ENCODE assay signal across 10 cellular contexts in the genomic region with DNA sequence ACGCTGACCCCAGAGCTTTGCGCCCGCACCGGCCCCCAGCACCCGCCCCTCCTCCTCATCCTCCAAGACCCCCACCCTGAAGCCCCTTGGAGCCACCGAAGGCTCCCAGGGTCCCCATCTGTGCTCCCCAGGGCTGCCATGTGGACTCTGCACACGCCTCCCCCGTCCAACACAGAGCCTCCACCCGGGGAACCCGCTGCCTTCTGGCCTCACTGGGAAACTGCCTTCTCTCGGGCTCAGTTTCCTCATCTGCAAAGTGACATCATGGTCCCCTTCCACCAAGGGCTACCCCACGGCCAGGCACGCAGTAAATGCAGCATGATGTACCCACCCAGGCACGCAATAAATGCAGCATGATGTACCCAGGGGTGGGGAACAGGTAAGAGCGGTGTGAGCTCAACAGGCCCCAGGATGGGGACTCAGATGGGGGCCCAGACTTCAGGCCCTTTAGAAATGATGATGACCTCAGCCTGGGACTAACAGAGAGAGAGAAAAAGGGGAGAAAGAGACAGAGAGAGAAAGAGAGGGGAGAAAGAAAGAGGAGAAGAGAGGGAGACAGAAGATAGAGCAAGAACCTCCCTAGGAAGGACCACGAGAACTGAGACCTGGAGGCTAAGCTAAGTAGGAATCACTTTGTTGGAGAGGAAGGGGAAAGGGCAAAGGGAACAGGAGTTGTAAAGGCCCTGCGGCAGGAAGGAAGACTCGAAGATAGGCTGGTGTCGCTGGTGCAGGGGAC. TPM values are rescaled to one million over a fixed set of nuclear protein-coding genes. Genes with fewer than 3 reads are reported as not detected.
DNase-seq lines count a peak whose midpoint lies in the region; ATAC-seq and TF ChIP-seq lines count a peak whose summit lies in the region.
"Had no signal": no experiment of that assay in that cellular context is flagged by ENCODE, and none has a peak within 500 bp of the region (broad histone marks: within the 10 kb centered on the region; RNA-seq: fewer than 3 reads in every experiment).

No MANE protein-coding gene starts in this region.

- TF ChIP-seq POLR2A in prostate gland (IDR thresholded peaks at IDR 0.05) = no peak

- no peak overlapping the region for H3K4me3 ChIP-seq in NT2/D1 (ENCODE audit: insufficient read length, low read depth)
- no peak overlapping the region for H3K4me3 ChIP-seq in fibroblast of lung (replicated peaks in 1 of 4; ENCODE audit: control extremely low read depth in 1 of 4, insufficient read depth in 1 of 4, low read depth in 3 of 4, low read length in 4 of 4)
- H3K4me3 ChIP-seq in prostate gland = no peak overlapping the region

- H3K4me1 ChIP-seq in NT2/D1 (ENCODE audit: insufficient read depth, insufficient read length) = peaks cover 49% of the 10 kb centered on the region
- peaks cover 17% of the 10 kb centered on the region for H3K4me1 ChIP-seq in fibroblast of lung (ENCODE audit: control insufficient read depth, extremely low read depth, insufficient read depth, low read length)
- peaks cover 16% of the 10 kb centered on the region for H3K4me1 ChIP-seq in prostate gland (replicated peaks)

- H3K27ac Mint-ChIP-seq in CD4-positive, alpha-beta T cell = peak overlapping the region; percentile 66
- H3K27ac Mint-ChIP-seq in stimulated activated memory B cell treated with anti-CD40 and anti-IgM and Interleukin-4, amounts not matched to agents 10 μg/mL and 1 μg/mL and 100 μg/mL, for 72 hours = no peak overlapping the region

- WGBS in prostate gland = 69% methylated on average over 19 of the region's 19 CpGs

- H3K9me3 Mint-ChIP-seq in CD4-positive, alpha-beta T cell = no peaks in the 10 kb centered on the region
- no peaks in the 10 kb centered on the region for H3K9me3 Mint-ChIP-seq in stimulated activated memory B cell treated with anti-CD40 and anti-IgM and Interleukin-4, amounts not matched to agents 10 μg/mL and 1 μg/mL and 100 μg/mL, for 72 hours

- CTCF ChIA-PET in CD4-positive, alpha-beta T cell (lab: Charles Lee) = interaction anchor here (2.0 kb wide), 1 partner anchor 13 kb away, joined by 6 read pairs; no protein-coding TSS in a partner anchor

- no peak for TF ChIP-seq CTCF in CD4-positive, alpha-beta T cell (IDR thresholded peaks at IDR 0.05)
- TF ChIP-seq CTCF in fibroblast of lung (conservative IDR thresholded peaks at IDR 0.05 in 1 of 2, IDR thresholded peaks at IDR 0.05 in 1 of 2; ENCODE audit: low read depth in 1 of 2, low read length in 2 of 2) (no peak), prostate gland (IDR thresholded peaks at IDR 0.05) (no peak)

- H3K4me2 ChIP-seq in fibroblast of lung (ENCODE audit: extremely low read depth, insufficient read depth, low read length) = no peak overlapping the region

- H3K27ac ChIP-seq in CD4-positive, alpha-beta T cell (ENCODE audit: low read depth, low read length) = no peak overlapping the region
- peak overlapping the region; percentile 28 for H3K27ac ChIP-seq in fibroblast of lung (ENCODE audit: insufficient read depth, low read length)
- peak overlapping the region; percentile 72 to 86 for H3K27ac ChIP-seq in prostate gland

- no peaks in the 10 kb centered on the region for H3K9me3 ChIP-seq in CD4-positive, alpha-beta T cell (ENCODE audit: control insufficient read depth, low read length)
- H3K9me3 ChIP-seq in NT2/D1 (ENCODE audit: insufficient read depth, low read length) = no peaks in the 10 kb centered on the region
- H3K9me3 ChIP-seq in fibroblast of lung (ENCODE audit: control insufficient read depth, insufficient read depth, low read depth, low read length) = no peaks in the 10 kb centered on the region
- no peaks in the 10 kb centered on the region for H3K9me3 ChIP-seq in prostate gland

- no peak for DNase-seq in CD4-positive, alpha-beta T cell
- no peak for DNase-seq in NT2/D1 (ENCODE audit: low read depth, low spot score)
- no peak for DNase-seq in fibroblast of lung (ENCODE audit: low read depth in 2 of 2)
- no peak for DNase-seq in prostate gland (ENCODE audit: low spot score)
- DNase-seq in NK-92 treated with Interleukin-12 subunit alpha and Interleukin-12 subunit beta, amount 100 ng/mL, for 24 hours (lab: John Stamatoyannopoulos, UW) = no peak
- DNase-seq in SHP77 (lab: John Stamatoyannopoulos, UW) = no peak
- DNase-seq in ecto neural progenitor cell (ENCODE audit: low spot score) = no peak
- DNase-seq: DMS 273 treated with DMSO at 0.1 percent for 48 hours; effector CD4-positive, alpha-beta T cell had no signal

- H3K27me3 Mint-ChIP-seq in CD4-positive, alpha-beta T cell = no peaks in the 10 kb centered on the region
- no peaks in the 10 kb centered on the region for H3K27me3 Mint-ChIP-seq in stimulated activated memory B cell treated with anti-CD40 and anti-IgM and Interleukin-4, amounts not matched to agents 10 μg/mL and 1 μg/mL and 100 μg/mL, for 72 hours

- no peak overlapping the region for H2AFZ ChIP-seq in fibroblast of lung (ENCODE audit: low read length)

- ATAC-seq in CD4-positive, alpha-beta T cell (ENCODE audit: poor library complexity) = no peak
- ATAC-seq in stimulated activated memory B cell treated with anti-CD40 and anti-IgM and Interleukin-4, amounts not matched to agents 10 μg/mL and 1 μg/mL and 100 μg/mL, for 72 hours = no peak

- peak overlapping the region; percentile 37 for H3K9ac ChIP-seq in NT2/D1 (ENCODE audit: insufficient read length, low read depth)
- H3K9ac ChIP-seq in fibroblast of lung (ENCODE audit: insufficient read depth, low read length) = no peak overlapping the region

- peak overlapping the region; percentile 53 for H3K4me3 Mint-ChIP-seq in CD4-positive, alpha-beta T cell
- H3K4me3 Mint-ChIP-seq in stimulated activated memory B cell treated with anti-CD40 and anti-IgM and Interleukin-4, amounts not matched to agents 10 μg/mL and 1 μg/mL and 100 μg/mL, for 72 hours = no peak overlapping the region

- POLR2A ChIA-PET in CD4-positive, alpha-beta T cell (lab: Charles Lee) = interaction anchor here (1.7 kb wide), 1 partner anchor 13 kb away, joined by 4 read pairs; no protein-coding TSS in a partner anchor

- H3K36me3 Mint-ChIP-seq in CD4-positive, alpha-beta T cell (ENCODE audit: low read depth) = no peaks in the 10 kb centered on the region
- no peaks in the 10 kb centered on the region for H3K36me3 Mint-ChIP-seq in stimulated activated memory B cell treated with anti-CD40 and anti-IgM and Interleukin-4, amounts not matched to agents 10 μg/mL and 1 μg/mL and 100 μg/mL, for 72 hours

- no peaks in the 10 kb centered on the region for H4K20me1 ChIP-seq in fibroblast of lung (ENCODE audit: control insufficient read depth, extremely low read depth, insufficient read depth, low read length)

- H3K4me1 Mint-ChIP-seq in CD4-positive, alpha-beta T cell (ENCODE audit: low read depth) = peaks cover 8% of the 10 kb centered on the region
- peaks cover 27% of the 10 kb centered on the region for H3K4me1 Mint-ChIP-seq in stimulated activated memory B cell treated with anti-CD40 and anti-IgM and Interleukin-4, amounts not matched to agents 10 μg/mL and 1 μg/mL and 100 μg/mL, for 72 hours

- H3K36me3 ChIP-seq in NT2/D1 (ENCODE audit: insufficient read depth, insufficient read length, low read length) (no peaks in the 10 kb centered on the region), fibroblast of lung (ENCODE audit: control insufficient read depth, insufficient read depth, low read length) (no peaks in the 10 kb centered on the region), prostate gland (no peaks in the 10 kb centered on the region)

- intact Hi-C loops in CD4-positive, alpha-beta T cell (cut with DNase I, micrococcal nuclease) = no loop called here
- intact Hi-C loops in prostate gland (cut with DNase I) = loop anchor here (5.0 kb wide), 1 partner anchor 75 kb away; no protein-coding TSS in a partner anchor

- H3K79me2 ChIP-seq in fibroblast of lung (ENCODE audit: control insufficient read depth, insufficient read depth, low read length) = peaks cover 19% of the 10 kb centered on the region

- H3K27me3 ChIP-seq in CD4-positive, alpha-beta T cell (ENCODE audit: control insufficient read depth, insufficient read depth, low read length) = no peaks in the 10 kb centered on the region
- H3K27me3 ChIP-seq in NT2/D1 (ENCODE audit: insufficient read depth, insufficient read length) (no peaks in the 10 kb centered on the region), fibroblast of lung (ENCODE audit: control insufficient read depth, insufficient read depth, low read length) (no peaks in the 10 kb centered on the region), prostate gland (replicated peaks; ENCODE audit: insufficient read depth) (no peaks in the 10 kb centered on the region)

RNA-seq across cellular contexts. Expression of a gene that starts 2.5 kb away (rescaled TPM):
- 1 to 10 TPM; 1.9 to 2.2 TPM for total RNA-seq in CD4-positive, alpha-beta T cell
- total RNA-seq in fibroblast of lung = 48.0 and 60.1 TPM in 2 replicates
- polyA plus RNA-seq in fibroblast of lung = 11.0 and 11.7 TPM in 2 replicates
- polyA plus RNA-seq in fibroblast of lung (2012) = 15.6 and 22.9 TPM in 2 replicates
- 5.8 and 26.0 TPM in 2 replicates for polyA minus RNA-seq in fibroblast of lung (ENCODE audit: low replicate concordance)
- 10 to 100 TPM; 31.1 to 42.0 TPM for total RNA-seq in prostate gland

RNA-seq across cellular contexts. Expression of a gene that starts 42.4 kb away (rescaled TPM):
- total RNA-seq in CD4-positive, alpha-beta T cell = 10 to 100 TPM; 91.0 to 91.5 TPM
- total RNA-seq in fibroblast of lung (22.9 and 35.5 TPM in 2 replicates), prostate gland (100 to 1,000 TPM in 1 of 2 donors, 10 to 100 TPM in 1; 64.9 to 146 TPM)
- polyA plus RNA-seq in fibroblast of lung = 7.1 and 16.2 TPM in 2 replicates
- 32.9 and 58.5 TPM in 2 replicates for polyA plus RNA-seq in fibroblast of lung (2012)
- 43.6 and 98.3 TPM in 2 replicates for polyA minus RNA-seq in fibroblast of lung (ENCODE audit: low replicate concordance)

Comparison
In these comparisons a context has a peak if more than half of its experiments do, and no peak if none do; other contexts are left out.
1. RNA of a gene that starts 2.5 kb away (total RNA-seq): 48.0 to 60.1 TPM in fibroblast of lung and 31.1 to 42.0 TPM in prostate gland; 1.9 to 2.2 TPM in CD4-positive, alpha-beta T cell; every median in the first group is over 10 times any median in the second.